ENCODE assay signal across 8 cellular contexts in the genomic region with DNA sequence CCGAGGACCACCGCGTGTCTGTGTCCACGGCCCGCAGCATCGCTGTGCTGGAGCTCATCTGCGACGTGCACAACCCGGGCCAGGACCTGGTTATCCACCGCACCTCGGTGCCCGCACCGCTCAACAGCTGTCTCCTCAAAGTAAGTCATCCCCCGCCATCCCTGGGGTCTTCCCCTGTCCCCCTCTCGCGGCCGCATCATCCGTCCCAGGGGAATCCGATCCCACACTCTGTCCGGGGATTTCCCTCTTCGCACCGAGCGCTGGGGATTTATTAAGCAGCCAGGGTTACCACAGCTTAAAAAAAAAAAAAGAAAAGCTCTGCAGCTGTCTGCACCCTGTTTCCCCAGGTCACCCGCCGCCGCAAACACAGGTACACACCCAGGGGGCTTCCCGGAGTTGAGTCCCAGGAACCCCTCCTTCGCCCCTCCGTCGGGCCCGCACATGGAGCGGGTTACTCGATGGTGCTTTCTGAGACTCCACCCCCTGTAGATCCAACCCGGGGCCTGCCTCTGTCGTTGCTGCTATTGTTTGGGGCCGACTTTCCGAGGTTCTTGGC. TPM values are rescaled to one million over a fixed set of nuclear protein-coding genes. Genes with fewer than 3 reads are reported as not detected.
A peak's percentile ranks its signal among the peaks of the same experiment; 100 is the strongest.
DNase-seq lines count a peak whose midpoint lies in the region; ATAC-seq, FAIRE-seq and TF ChIP-seq lines count a peak whose summit lies in the region.

No MANE protein-coding gene starts in this region.

- H3K9ac ChIP-seq in HUES48 (ENCODE audit: low read depth, low read length): peak overlapping the region; percentile 93

- CTCF ChIA-PET in CD4-positive, alpha-beta T cell (lab: Charles Lee): interaction anchor here (1.0 kb wide), 1 partner anchor 8 kb away, joined by 3 read pairs; no protein-coding TSS in a partner anchor

- no peaks in the 10 kb centered on the region for H3K9me3 ChIP-seq in CD4-positive, alpha-beta T cell (ENCODE audit: control insufficient read depth, low read length)
- H3K9me3 ChIP-seq in HUES48 (ENCODE audit: control insufficient read depth, insufficient read depth, low read length): no peaks in the 10 kb centered on the region

- intact Hi-C loops in CD4-positive, alpha-beta T cell (cut with DNase I, micrococcal nuclease): loop anchor here (1.0 to 10.0 kb wide), 7 partner anchors 101 to 1546 kb away; a partner anchor contains a TSS
- intact Hi-C loops in lower leg skin (cut with DNase I; ENCODE audit: low total_unique reads): no loop called here

- no peaks in the 10 kb centered on the region for H3K27me3 Mint-ChIP-seq in CD4-positive, alpha-beta T cell

- no peak for TF ChIP-seq CTCF in CD4-positive, alpha-beta T cell (IDR thresholded peaks at IDR 0.05)
- TF ChIP-seq CTCF in WI38 (IDR thresholded peaks at IDR 0.05; ENCODE audit: low read depth, low read length) (no peak), lower leg skin (IDR thresholded peaks at IDR 0.05) (no peak)

- POLR2A ChIA-PET in CD4-positive, alpha-beta T cell (lab: Charles Lee): interaction anchor here (0.9 to 2.7 kb wide), 8 partner anchors 9 to 1355 kb away, joined by 3 to 21 read pairs (median 6); a partner anchor contains a TSS

- H3K4me1 ChIP-seq in HUES48 (ENCODE audit: control insufficient read depth, insufficient read depth, low read length): peaks cover 22% of the 10 kb centered on the region

- ATAC-seq in CD4-positive, alpha-beta T cell (ENCODE audit: poor library complexity): peak; percentile 36
- peak; percentile 16 for ATAC-seq in GM19463 (IDR thresholded peaks at IDR 0.05; ENCODE audit: unreplicated experiment)

- H3K36me3 Mint-ChIP-seq in CD4-positive, alpha-beta T cell (ENCODE audit: low read depth): peaks cover 8% of the 10 kb centered on the region

- DNase-seq in CD4-positive, alpha-beta T cell: peak; percentile 19 to 71 (median 37)
- DNase-seq in central memory CD4-positive, alpha-beta T cell: peak; percentile 66
- DNase-seq in lower leg skin (ENCODE audit: low spot score in 2 of 2) (peak in 1 of 2 donors; percentile 20), RCC 7860 (ENCODE audit: low spot score) (no peak)
- DNase-seq in stimulated activated CD8-positive, alpha-beta memory T cell treated with anti-CD3 and anti-CD28 coated beads, Interleukin-15, amount 100 ng/mL, for 24 hours (ENCODE audit: low read depth): peak; percentile 3

- H3K4me3 Mint-ChIP-seq in CD4-positive, alpha-beta T cell: peak overlapping the region; percentile 98

- H3K9me3 Mint-ChIP-seq in CD4-positive, alpha-beta T cell: no peaks in the 10 kb centered on the region

- no peak for FAIRE-seq in RCC 7860 (lab: Jason Lieb, UNC)

- H3K27me3 ChIP-seq in CD4-positive, alpha-beta T cell (ENCODE audit: control insufficient read depth, insufficient read depth, low read length): no peaks in the 10 kb centered on the region
- H3K27me3 ChIP-seq in HUES48 (ENCODE audit: control insufficient read depth, insufficient read depth, low read length): no peaks in the 10 kb centered on the region

- H3K27ac ChIP-seq in CD4-positive, alpha-beta T cell (ENCODE audit: low read depth, low read length): peak overlapping the region; percentile 97
- H3K27ac ChIP-seq in HUES48 (ENCODE audit: low read depth, low read length): peak overlapping the region; percentile 99

- peak overlapping the region; percentile 98 for H3K4me3 ChIP-seq in HUES48 (ENCODE audit: low read depth, low read length)
- H3K4me3 ChIP-seq in WI38 (ENCODE audit: low read depth, low read length): peak overlapping the region; percentile 90
- peak overlapping the region; percentile 86 for H3K4me3 ChIP-seq in lower leg skin (ENCODE audit: low read depth, poor library complexity, severe bottlenecking)

- H3K27ac Mint-ChIP-seq in CD4-positive, alpha-beta T cell: peak overlapping the region; percentile 92

- no peak for TF ChIP-seq POLR2A in lower leg skin (IDR thresholded peaks at IDR 0.05)

- peaks cover 8% of the 10 kb centered on the region; the same call in 1 of the 2 replicates for H3K36me3 ChIP-seq in HUES48 (ENCODE audit: control insufficient read depth, insufficient read depth, low read length)

- H3K4me1 Mint-ChIP-seq in CD4-positive, alpha-beta T cell (ENCODE audit: low read depth): peaks cover 60% of the 10 kb centered on the region

- WGBS in lower leg skin, 2 donors: 1% methylated on average over 35 to 37 of the region's 37 CpGs

RNA-seq across cellular contexts. Expression of a gene that starts 0.6 kb away (rescaled TPM):
- total RNA-seq in CD4-positive, alpha-beta T cell: 1 to 10 TPM; 9.3 to 9.6 TPM
- total RNA-seq in lower leg skin: 10 to 100 TPM; 18.7 to 23.4 (median 20.5) TPM

RNA-seq across cellular contexts. Expression of a gene that starts 1.1 kb away (rescaled TPM):
- total RNA-seq in CD4-positive, alpha-beta T cell: 10 to 100 TPM; 11.0 to 11.3 TPM
- total RNA-seq in lower leg skin: 10 to 100 TPM; 16.9 to 24.1 (median 18.6) TPM
